23 cellular contexts compared by ENCODE assay signal in the genomic region with DNA sequence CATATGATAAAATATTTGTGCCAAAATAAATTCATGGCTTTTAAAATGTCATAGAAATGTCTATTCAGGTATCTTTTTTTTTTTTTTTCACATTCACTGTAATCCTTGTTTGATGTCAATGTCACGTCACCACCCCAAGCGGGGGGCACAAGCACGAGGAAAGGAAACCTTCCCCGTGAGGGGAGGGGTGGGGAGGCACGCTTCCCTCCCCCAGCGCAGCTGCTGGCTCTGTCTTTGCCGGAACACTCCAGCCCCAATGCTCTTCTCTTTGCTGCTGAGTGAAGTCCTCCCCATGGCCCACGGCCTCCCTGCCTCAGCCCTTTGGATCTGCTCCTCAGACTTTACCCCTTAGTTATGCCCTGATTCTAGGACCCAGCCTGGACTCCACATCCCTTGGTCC. TPM values are rescaled to one million over a fixed set of nuclear protein-coding genes. Genes with fewer than 3 reads are reported as not detected.
DNase-seq lines count a peak whose midpoint lies in the region; ATAC-seq and TF ChIP-seq lines count a peak whose summit lies in the region.
"Had no signal": no experiment of that assay in that cellular context is flagged by ENCODE, and none has a peak within 500 bp of the region (broad histone marks: within the 10 kb centered on the region; RNA-seq: fewer than 3 reads in every experiment).

No MANE protein-coding gene starts in this region.

- POLR2A ChIA-PET in activated CD4-positive, alpha-beta T cell treated with anti-CD3 and anti-CD28 coated beads for 36 hours (lab: Charles Lee), result no interaction called here
- POLR2A ChIA-PET in WTC11 (lab: Charles Lee), result interaction anchor here (0.6 kb wide), 1 partner anchor 341 kb away, joined by 4 read pairs; no protein-coding TSS in a partner anchor

- DNase-seq in activated CD4-positive, alpha-beta T cell treated with anti-CD3 and anti-CD28 coated beads for 36 hours, result no peak
- DNase-seq in activated CD4-positive, alpha-beta T cell treated with anti-CD3 and anti-CD28 coated beads for 48 hours, result no peak
- DNase-seq in stimulated activated naive CD8-positive, alpha-beta T cell treated with anti-CD3 and anti-CD28 coated beads, Interleukin-15, Interleukin-2, amounts not matched to agents 100 U/mL and 50 U/mL, for 24 hours, result no peak
- no peak for DNase-seq in central memory CD8-positive, alpha-beta T cell (ENCODE audit: low spot score in 2 of 2)
- DNase-seq in OCI-M2 (lab: John Stamatoyannopoulos, UW; ENCODE audit: unreplicated experiment) (no peak), WTC11 (ENCODE audit: low spot score) (no peak), NCI-H748 (lab: John Stamatoyannopoulos, UW; ENCODE audit: unreplicated experiment) (no peak)
- DNase-seq: activated CD8-positive, alpha-beta memory T cell treated with anti-CD3 and anti-CD28 coated beads, Interleukin-2, amount 50 U/mL, for 48 hours; cerebellar nuclear complex; dorsolateral prefrontal cortex; Kasumi-1; mesenchymal stem cell; MV-4-11; NCI-H146; NCI-H446; posterior cingulate gyrus; right cardiac atrium; SK-N-SH; testis had no signal

- CTCF ChIA-PET in activated CD4-positive, alpha-beta T cell treated with anti-CD3 and anti-CD28 coated beads for 36 hours (lab: Charles Lee), result no interaction called here
- CTCF ChIA-PET in WTC11 (lab: Charles Lee), result interaction anchor here (0.7 kb wide), 2 partner anchors 162 to 342 kb away, joined by 3 read pairs; no protein-coding TSS in a partner anchor

- no peaks in the 10 kb centered on the region for H3K27me3 Mint-ChIP-seq in activated CD4-positive, alpha-beta T cell treated with anti-CD3 and anti-CD28 coated beads for 36 hours
- H3K27me3 Mint-ChIP-seq in stimulated activated naive CD8-positive, alpha-beta T cell treated with anti-CD3 and anti-CD28 coated beads, Interleukin-15, Interleukin-2, amounts not matched to agents 100 ng/mL and 50 ng/mL, for 24 hours, result no peaks in the 10 kb centered on the region
- H3K27me3 Mint-ChIP-seq in central memory CD8-positive, alpha-beta T cell, result no peaks in the 10 kb centered on the region
- H3K27me3 Mint-ChIP-seq in WTC11 (ENCODE audit: low read depth), result peaks cover 13% of the 10 kb centered on the region

- peaks cover 46% of the 10 kb centered on the region for H3K4me1 Mint-ChIP-seq in activated CD4-positive, alpha-beta T cell treated with anti-CD3 and anti-CD28 coated beads for 36 hours
- H3K4me1 Mint-ChIP-seq in stimulated activated naive CD8-positive, alpha-beta T cell treated with anti-CD3 and anti-CD28 coated beads, Interleukin-15, Interleukin-2, amounts not matched to agents 100 ng/mL and 50 ng/mL, for 24 hours (ENCODE audit: low read depth), result peaks cover 38% of the 10 kb centered on the region
- peaks cover 25% of the 10 kb centered on the region for H3K4me1 Mint-ChIP-seq in central memory CD8-positive, alpha-beta T cell
- no peaks in the 10 kb centered on the region for H3K4me1 Mint-ChIP-seq in WTC11
- H3K4me1 Mint-ChIP-seq: GM23338 had no signal

- no peaks in the 10 kb centered on the region for H3K36me3 Mint-ChIP-seq in activated CD4-positive, alpha-beta T cell treated with anti-CD3 and anti-CD28 coated beads for 36 hours (ENCODE audit: low read depth)
- no peaks in the 10 kb centered on the region for H3K36me3 Mint-ChIP-seq in stimulated activated naive CD8-positive, alpha-beta T cell treated with anti-CD3 and anti-CD28 coated beads, Interleukin-15, Interleukin-2, amounts not matched to agents 100 ng/mL and 50 ng/mL, for 24 hours (ENCODE audit: low read depth)
- no peaks in the 10 kb centered on the region for H3K36me3 Mint-ChIP-seq in central memory CD8-positive, alpha-beta T cell (ENCODE audit: insufficient read depth)
- H3K36me3 Mint-ChIP-seq in WTC11, result peaks cover 17% of the 10 kb centered on the region

- peaks cover 2% of the 10 kb centered on the region for H3K9me3 Mint-ChIP-seq in activated CD4-positive, alpha-beta T cell treated with anti-CD3 and anti-CD28 coated beads for 36 hours (ENCODE audit: low read depth)
- H3K9me3 Mint-ChIP-seq in stimulated activated naive CD8-positive, alpha-beta T cell treated with anti-CD3 and anti-CD28 coated beads, Interleukin-15, Interleukin-2, amounts not matched to agents 100 ng/mL and 50 ng/mL, for 24 hours, result no peaks in the 10 kb centered on the region
- no peaks in the 10 kb centered on the region for H3K9me3 Mint-ChIP-seq in central memory CD8-positive, alpha-beta T cell
- H3K9me3 Mint-ChIP-seq in WTC11, result peaks cover 26% of the 10 kb centered on the region

- peak overlapping the region; percentile 65 for H3K27ac Mint-ChIP-seq in activated CD4-positive, alpha-beta T cell treated with anti-CD3 and anti-CD28 coated beads for 36 hours
- H3K27ac Mint-ChIP-seq in stimulated activated naive CD8-positive, alpha-beta T cell treated with anti-CD3 and anti-CD28 coated beads, Interleukin-15, Interleukin-2, amounts not matched to agents 100 ng/mL and 50 ng/mL, for 24 hours, result peak overlapping the region; percentile 36
- H3K27ac Mint-ChIP-seq in central memory CD8-positive, alpha-beta T cell (ENCODE audit: low read depth), result peak overlapping the region; percentile 33
- H3K27ac Mint-ChIP-seq in WTC11, result no peak overlapping the region
- H3K27ac Mint-ChIP-seq: GM23338 had no signal

- intact Hi-C loops in activated CD4-positive, alpha-beta T cell treated with anti-CD3 and anti-CD28 coated beads for 36 hours (cut with DNase I, micrococcal nuclease), result no loop called here

- H3K4me3 Mint-ChIP-seq in activated CD4-positive, alpha-beta T cell treated with anti-CD3 and anti-CD28 coated beads for 36 hours, result peak overlapping the region; percentile 43
- H3K4me3 Mint-ChIP-seq in stimulated activated naive CD8-positive, alpha-beta T cell treated with anti-CD3 and anti-CD28 coated beads, Interleukin-15, Interleukin-2, amounts not matched to agents 100 ng/mL and 50 ng/mL, for 24 hours, result peak overlapping the region; percentile 38
- H3K4me3 Mint-ChIP-seq in central memory CD8-positive, alpha-beta T cell, result no peak overlapping the region
- no peak overlapping the region for H3K4me3 Mint-ChIP-seq in WTC11
- H3K4me3 Mint-ChIP-seq: GM23338 had no signal

- ATAC-seq in activated CD4-positive, alpha-beta T cell treated with anti-CD3 and anti-CD28 coated beads for 36 hours, result peak; percentile 43
- no peak for ATAC-seq in stimulated activated naive CD8-positive, alpha-beta T cell treated with anti-CD3 and anti-CD28 coated beads, Interleukin-15, Interleukin-2, amounts not matched to agents 100 U/mL and 50 U/mL, for 24 hours
- no peak for ATAC-seq in central memory CD8-positive, alpha-beta T cell (replicated peaks; ENCODE audit: extremely low read depth, poor library complexity, severe bottlenecking)
- no peak for ATAC-seq in WTC11
- ATAC-seq: GM23338, left lobe of liver had no signal

- no peak for TF ChIP-seq CTCF in WTC11 (IDR thresholded peaks at IDR 0.05)

TF ChIP-seq in WTC11, 78 proteins besides CTCF, POLR2A, EP300 and RAD21:
- TF ChIP-seq, protein P1, sequence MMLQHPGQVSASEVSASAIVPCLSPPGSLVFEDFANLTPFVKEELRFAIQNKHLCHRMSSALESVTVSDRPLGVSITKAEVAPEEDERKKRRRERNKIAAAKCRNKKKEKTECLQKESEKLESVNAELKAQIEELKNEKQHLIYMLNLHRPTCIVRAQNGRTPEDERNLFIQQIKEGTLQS (CRISPR knock-in tag; conservative IDR thresholded peaks at IDR 0.05), result no peak
- TF ChIP-seq MXD4 (CRISPR knock-in tag; IDR thresholded peaks at IDR 0.05; ENCODE audit: borderline replicate concordance), result no peak
- TF ChIP-seq, protein P2, sequence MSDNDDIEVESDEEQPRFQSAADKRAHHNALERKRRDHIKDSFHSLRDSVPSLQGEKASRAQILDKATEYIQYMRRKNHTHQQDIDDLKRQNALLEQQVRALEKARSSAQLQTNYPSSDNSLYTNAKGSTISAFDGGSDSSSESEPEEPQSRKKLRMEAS (CRISPR knock-in tag; IDR thresholded peaks at IDR 0.05), result no peak
- TF ChIP-seq ELF4 (CRISPR knock-in tag; IDR thresholded peaks at IDR 0.05; ENCODE audit: low read depth), result no peak
TF ChIP-seq in WTC11: peak in this region for 0.

RNA-seq across cellular contexts. Expression of a gene that starts 1.5 kb away (rescaled TPM):
- not detected for total RNA-seq in activated CD4-positive, alpha-beta T cell treated with anti-CD3 and anti-CD28 coated beads for 36 hours
- not detected in 3 replicates for total RNA-seq in WTC11 (2021)
- total RNA-seq: dorsolateral prefrontal cortex; GM23338; left lobe of liver; right cardiac atrium; T-helper 2 cell treated with Interferon-gamma antibody and Interleukin-4, amounts not matched to agents 100 ng/mL and 5 ng/mL, for 36 hours had no signal

RNA-seq across cellular contexts. Expression of a gene that starts 45.1 kb away (rescaled TPM):
- under 1 TPM in 1 of 2 experiments, not detected in 1; 0.07 TPM for total RNA-seq in activated CD4-positive, alpha-beta T cell treated with anti-CD3 and anti-CD28 coated beads for 36 hours
- total RNA-seq in WTC11 (2021), result 0.07 to 0.16 TPM in 2 of 3 replicates, not detected in the other
- total RNA-seq: left lobe of liver had no signal

RNA-seq across cellular contexts. Expression of a gene that starts 50.2 kb away (rescaled TPM):
- 10 to 100 TPM; 28.8 to 29.8 TPM for total RNA-seq in activated CD4-positive, alpha-beta T cell treated with anti-CD3 and anti-CD28 coated beads for 36 hours
- 4.8 to 7.6 TPM (median 6.0 TPM) in 3 replicates for total RNA-seq in WTC11 (2021)

RNA-seq across cellular contexts. Expression of a gene that starts 50.6 kb away (rescaled TPM):
- 10 to 100 TPM; 38.1 to 40.6 TPM for total RNA-seq in activated CD4-positive, alpha-beta T cell treated with anti-CD3 and anti-CD28 coated beads for 36 hours
- total RNA-seq in WTC11 (2021), result 44.7 to 52.2 TPM (median 51.0 TPM) in 3 replicates

Comparison
In these comparisons a context has a peak if more than half of its experiments do, and no peak if none do; other contexts are left out.
1. H3K4me3 Mint-ChIP-seq: peak in activated CD4-positive, alpha-beta T cell treated with anti-CD3 and anti-CD28 coated beads for 36 hours (single experiment) and stimulated activated naive CD8-positive, alpha-beta T cell treated with anti-CD3 and anti-CD28 coated beads, Interleukin-15, Interleukin-2, amounts not matched to agents 100 ng/mL and 50 ng/mL, for 24 hours (single experiment); none in central memory CD8-positive, alpha-beta T cell (single experiment) and WTC11 (single experiment).